In genomic region chr5:172572440-172572839, GRCh38 we compare ENCODE assay signal across 1 cellular context.
TF ChIP-seq lines count a peak whose summit lies in the region.

No MANE protein-coding gene starts in this region.

TF ChIP-seq in H1, 55 proteins besides CTCF, POLR2A, EP300 and RAD21:
- TF ChIP-seq EGR1 (IDR thresholded peaks at IDR 0.05; ENCODE audit: borderline replicate concordance, low read depth, low read length) (no peak), JUND (IDR thresholded peaks at IDR 0.05; ENCODE audit: low read length) (no peak), HDAC2 (IDR thresholded peaks at IDR 0.05; ENCODE audit: borderline replicate concordance in 1 of 2, low read depth in 2 of 2, low read length in 2 of 2) (no peak), RXRA (IDR thresholded peaks at IDR 0.05; ENCODE audit: insufficient read depth, low read depth, low read length) (no peak)
